1 cellular context compared by ENCODE assay signal in the genomic region with DNA sequence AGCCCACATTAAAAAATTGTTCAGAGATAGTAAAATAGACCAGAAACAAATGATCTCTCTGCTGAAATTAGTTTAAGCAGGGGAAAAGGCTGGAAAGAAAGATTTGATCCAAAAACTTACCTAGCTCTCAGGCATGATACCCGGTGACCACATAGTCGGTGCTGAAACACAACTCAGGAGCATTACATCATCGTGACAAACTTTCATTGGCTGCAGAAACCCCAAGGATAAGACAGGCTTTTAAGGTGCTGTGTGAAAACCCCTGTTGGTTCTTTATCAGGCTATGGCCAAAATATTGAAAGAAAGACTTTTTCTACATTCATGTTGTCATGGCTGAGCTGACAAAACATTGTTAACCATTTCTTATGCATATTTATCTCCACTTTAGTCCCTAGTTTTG.
TF ChIP-seq lines count a peak whose summit lies in the region.

No MANE protein-coding gene starts in this region.

TF ChIP-seq in SK-N-SH treated with all-trans-retinoic acid at 6 μM for 48 hours, 23 proteins besides CTCF, POLR2A, EP300 and RAD21 (continued from another document):
- TF ChIP-seq, protein P1, sequence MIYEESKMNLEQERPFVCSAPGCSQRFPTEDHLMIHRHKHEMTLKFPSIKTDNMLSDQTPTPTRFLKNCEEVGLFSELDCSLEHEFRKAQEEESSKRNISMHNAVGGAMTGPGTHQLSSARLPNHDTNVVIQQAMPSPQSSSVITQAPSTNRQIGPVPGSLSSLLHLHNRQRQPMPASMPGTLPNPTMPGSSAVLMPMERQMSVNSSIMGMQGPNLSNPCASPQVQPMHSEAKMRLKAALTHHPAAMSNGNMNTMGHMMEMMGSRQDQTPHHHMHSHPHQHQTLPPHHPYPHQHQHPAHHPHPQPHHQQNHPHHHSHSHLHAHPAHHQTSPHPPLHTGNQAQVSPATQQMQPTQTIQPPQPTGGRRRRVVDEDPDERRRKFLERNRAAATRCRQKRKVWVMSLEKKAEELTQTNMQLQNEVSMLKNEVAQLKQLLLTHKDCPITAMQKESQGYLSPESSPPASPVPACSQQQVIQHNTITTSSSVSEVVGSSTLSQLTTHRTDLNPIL (CRISPR knock-in tag; IDR thresholded peaks at IDR 0.05; ENCODE audit: low read depth) = no peak
- TF ChIP-seq TSHZ2 (CRISPR knock-in tag; IDR thresholded peaks at IDR 0.05) (no peak; the same call in 1 of the 2 replicates), CSDC2 (CRISPR knock-in tag; IDR thresholded peaks at IDR 0.05) (no peak)
TF ChIP-seq in SK-N-SH treated with all-trans-retinoic acid at 6 μM for 48 hours: peak in this region for 0.
